In genomic region chr21:44804762-44805161, GRCh38 we compare ENCODE assay signal across 2 cellular contexts.
A peak's percentile ranks its signal among the peaks of the same experiment; 100 is the strongest.
TF ChIP-seq lines count a peak whose summit lies in the region.

No MANE protein-coding gene starts in this region.

TF ChIP-seq in SK-N-SH, 30 proteins besides CTCF, POLR2A, EP300 and RAD21 (continued from another document):
- TF ChIP-seq USF2 (IDR thresholded peaks at IDR 0.05; ENCODE audit: borderline replicate concordance, low read depth, low read length): no peak
- TF ChIP-seq MAX (IDR thresholded peaks at IDR 0.05; ENCODE audit: low read depth): no peak
- TF ChIP-seq RCOR1 (IDR thresholded peaks at IDR 0.05; ENCODE audit: low read length): peak; percentile 55
- TF ChIP-seq MXI1 (IDR thresholded peaks at IDR 0.05; ENCODE audit: low read depth, low read length): no peak; the same call in 1 of the 2 replicates
- TF ChIP-seq RFX5 (IDR thresholded peaks at IDR 0.05; ENCODE audit: low read length): no peak
- TF ChIP-seq FOSL2 (IDR thresholded peaks at IDR 0.05; ENCODE audit: borderline replicate concordance, low read depth): no peak
- TF ChIP-seq POLR2AphosphoS5 (IDR thresholded peaks at IDR 0.05; ENCODE audit: low read depth, low read length): no peak
- TF ChIP-seq CHD2 (IDR thresholded peaks at IDR 0.05; ENCODE audit: low read length, partially characterized antibody): peak; percentile 39

TF ChIP-seq in SK-N-SH treated with all-trans-retinoic acid at 6 μM for 48 hours, 23 proteins besides CTCF, POLR2A, EP300 and RAD21 (continued from another document):
- TF ChIP-seq TSHZ2 (CRISPR knock-in tag; IDR thresholded peaks at IDR 0.05) (no peak), ESRRG (CRISPR knock-in tag; IDR thresholded peaks at IDR 0.05) (no peak), POU6F1 (CRISPR knock-in tag; IDR thresholded peaks at IDR 0.05; ENCODE audit: borderline replicate concordance, low read depth) (no peak), ZNF565 (CRISPR knock-in tag; conservative IDR thresholded peaks at IDR 0.05; ENCODE audit: low read depth) (no peak), BACH2 (CRISPR knock-in tag; IDR thresholded peaks at IDR 0.05; ENCODE audit: borderline replicate concordance) (no peak), ZFP30 (CRISPR knock-in tag; IDR thresholded peaks at IDR 0.05) (no peak), ZC3H10 (CRISPR knock-in tag; IDR thresholded peaks at IDR 0.05) (no peak), OSR1 (CRISPR knock-in tag; IDR thresholded peaks at IDR 0.05) (no peak)
